1 cellular context compared by ENCODE assay signal in the genomic region with DNA sequence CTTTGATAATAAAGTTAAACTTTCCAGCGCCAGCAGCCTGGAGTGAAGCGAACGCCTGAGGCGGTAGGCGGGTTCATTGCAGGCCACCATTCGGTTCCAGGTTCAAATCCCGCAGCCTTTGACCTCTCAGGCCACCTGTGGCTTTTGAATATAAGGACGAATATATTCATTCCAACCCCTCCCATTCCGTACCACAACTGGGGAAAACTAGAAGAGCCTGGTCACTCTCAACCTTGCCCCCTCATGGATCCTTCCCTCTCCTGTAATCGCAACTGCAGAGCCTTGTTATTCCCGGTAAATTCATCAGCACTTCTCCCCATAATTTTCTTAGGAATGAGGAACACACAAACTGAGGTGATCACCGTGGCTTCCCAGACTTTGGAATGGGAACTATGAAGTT.
TF ChIP-seq lines count a peak whose summit lies in the region.

No MANE protein-coding gene starts in this region.

TF ChIP-seq in H1, 55 proteins besides CTCF, POLR2A, EP300 and RAD21:
- no peak for TF ChIP-seq CHD1 (IDR thresholded peaks at IDR 0.05; ENCODE audit: low read depth, low read length)
- peak; percentile 23 for TF ChIP-seq EZH2 (IDR thresholded peaks at IDR 0.05; ENCODE audit: low read depth, low read length, severe bottlenecking)
- no peak for TF ChIP-seq KDM4A (IDR thresholded peaks at IDR 0.05; ENCODE audit: low read depth, low read length, severe bottlenecking)
